In genomic region chr1:20732588-20733360, GRCh38 we compare ENCODE assay signal across 9 cellular contexts. TPM values are rescaled to one million over a fixed set of nuclear protein-coding genes. Genes with fewer than 3 reads are reported as not detected.
DNase-seq lines count a peak whose midpoint lies in the region; ATAC-seq and TF ChIP-seq lines count a peak whose summit lies in the region.
"Had no signal": no experiment of that assay in that cellular context is flagged by ENCODE, and none has a peak within 500 bp of the region (broad histone marks: within the 10 kb centered on the region; RNA-seq: fewer than 3 reads in every experiment).

Gene SH2D5, minus strand, starts transcription at chr1:20732703. Its CDS starts 4,659 bp downstream, at chr1:20728044.

- peaks cover 5% of the 10 kb centered on the region for H3K36me3 ChIP-seq in lower lobe of right lung

- no peaks in the 10 kb centered on the region for H3K9me3 ChIP-seq in lower lobe of right lung

- peak; percentile 47 for DNase-seq in NCI-H146 (lab: John Stamatoyannopoulos, UW)
- no peak for DNase-seq in NCI-H146 treated with DMSO at 0.1 percent for 48 hours (lab: John Stamatoyannopoulos, UW; ENCODE audit: unreplicated experiment)
- DNase-seq in NCI-H524 (lab: John Stamatoyannopoulos, UW), result peak; percentile 75 to 82
- DNase-seq in activated CD4-positive, alpha-beta T cell treated with anti-CD3 and anti-CD28 coated beads, Interleukin-2, amount 50 U/mL, for 4 hours, result peak; percentile 68 to 74
- peak; percentile 75 for DNase-seq in ecto neural progenitor cell (ENCODE audit: low spot score)
- DNase-seq in lower lobe of right lung, result no peak
- DNase-seq in stimulated activated CD4-positive, alpha-beta T cell treated with anti-CD3 and anti-CD28 coated beads, Interleukin-4, amount 100 ng/mL, for 24 hours, result peak; percentile 82

- H3K27me3 ChIP-seq in lower lobe of right lung (ENCODE audit: low read depth), result peaks cover 45% of the 10 kb centered on the region

- peak; percentile 40 for ATAC-seq in HG03064 (IDR thresholded peaks at IDR 0.05; ENCODE audit: low read depth, unreplicated experiment)
- peak; percentile 84 to 90 for ATAC-seq in lower lobe of right lung

- peak within 1 kb of the TSS; percentile 56 for H3K27ac ChIP-seq in lower lobe of right lung
- H3K27ac ChIP-seq: C4-2B had no signal

- peak within 1 kb of the TSS; percentile 70 for H3K4me3 ChIP-seq in lower lobe of right lung

- TF ChIP-seq CTCF in lower lobe of right lung (IDR thresholded peaks at IDR 0.05), result peak; percentile 44

- intact Hi-C loops in lower lobe of right lung (cut with DNase I), result no loop called here

- peaks cover 27% of the 10 kb centered on the region for H3K4me1 ChIP-seq in lower lobe of right lung

RNA-seq across cellular contexts. Expression of gene SH2D5, which starts in this region (rescaled TPM):
- not detected for total RNA-seq in lower lobe of right lung

Comparison
In these comparisons a context has a peak if more than half of its experiments do, and no peak if none do; other contexts are left out.
1. DNase-seq: peak in NCI-H146 (single experiment), NCI-H524 (2 of 2), activated CD4-positive, alpha-beta T cell treated with anti-CD3 and anti-CD28 coated beads, Interleukin-2, amount 50 U/mL, for 4 hours (2 of 2), ecto neural progenitor cell (single experiment) and stimulated activated CD4-positive, alpha-beta T cell treated with anti-CD3 and anti-CD28 coated beads, Interleukin-4, amount 100 ng/mL, for 24 hours (single experiment); none in NCI-H146 treated with DMSO at 0.1 percent for 48 hours (single experiment) and lower lobe of right lung (single experiment).
2. Peak in ATAC-seq, H3K4me3 ChIP-seq and H3K27ac ChIP-seq in lower lobe of right lung; RNA of the gene not detected or under 1 TPM.